Comparison of ENCODE assay signal across 9 cellular contexts in the genomic region with DNA sequence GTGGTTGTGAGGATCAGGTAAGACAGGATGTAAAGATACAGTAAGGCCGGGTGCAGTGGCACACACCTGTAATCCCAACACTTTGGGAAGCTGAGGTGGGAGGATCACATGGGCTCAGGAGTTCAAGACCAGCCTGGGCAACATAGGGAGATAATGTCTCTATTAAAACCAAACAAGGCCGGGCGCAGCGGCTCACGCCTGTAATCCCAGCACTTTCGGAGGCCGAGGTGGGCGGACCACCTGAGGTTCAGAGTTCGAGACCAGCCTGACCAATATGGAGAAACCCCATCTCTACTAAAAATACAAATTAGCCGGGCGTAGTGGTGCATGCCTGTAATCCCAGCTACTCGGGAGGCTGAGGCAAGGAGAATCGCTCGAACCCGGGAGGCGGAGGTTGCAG. TPM values are rescaled to one million over a fixed set of nuclear protein-coding genes. Genes with fewer than 3 reads are reported as not detected.
DNase-seq lines count a peak whose midpoint lies in the region; ATAC-seq and TF ChIP-seq lines count a peak whose summit lies in the region.
"Not testable (repeated sequence)": the region's sequence is repeated elsewhere in the genome, so short reads cannot be mapped to it uniquely, and the experiment has no call there.
"Had no signal": no experiment of that assay in that cellular context is flagged by ENCODE, and none has a peak within 500 bp of the region (broad histone marks: within the 10 kb centered on the region; RNA-seq: fewer than 3 reads in every experiment).

No MANE protein-coding gene starts in this region.

- not testable (repeated sequence) for ATAC-seq in Right ventricle myocardium inferior

- not testable (repeated sequence) for H3K9me3 ChIP-seq in BLaER1; H9 (ENCODE audit: control insufficient read depth, low read depth, low read length); esophagus muscularis mucosa; muscle layer of colon (ENCODE audit: low read length); sigmoid colon; subcutaneous abdominal adipose tissue (ENCODE audit: control insufficient read depth in 5 of 5, low read length in 5 of 5); transverse colon

- not testable (repeated sequence) for H4K91ac ChIP-seq in H9 (ENCODE audit: insufficient read length, low read depth, low read length)

- H2BK5ac ChIP-seq in H9 (ENCODE audit: insufficient read length, low read length), result not testable (repeated sequence)

- not testable (repeated sequence) for TF ChIP-seq CTCF in H9 (conservative IDR thresholded peaks at IDR 0.05); esophagus muscularis mucosa (IDR thresholded peaks at IDR 0.05); sigmoid colon (IDR thresholded peaks at IDR 0.05); transverse colon (IDR thresholded peaks at IDR 0.05)

- not testable (repeated sequence) for H2AK5ac ChIP-seq in H9 (ENCODE audit: insufficient read length, low read length)

- H4K20me1 ChIP-seq in BLaER1; H9 (ENCODE audit: control insufficient read depth, insufficient read depth, insufficient read length): not testable (repeated sequence)

- H3T11ph ChIP-seq in H9 (ENCODE audit: low read length), result not testable (repeated sequence)

- not testable (repeated sequence) for H3K18ac ChIP-seq in H9 (ENCODE audit: insufficient read length, low read depth, low read length)

- H3K4me2 ChIP-seq in BLaER1, result peak overlapping the region; percentile 88
- H3K4me2 ChIP-seq in H9 (ENCODE audit: insufficient read depth, insufficient read length, low read length), result not testable (repeated sequence)

- not testable (repeated sequence) for H3K9ac ChIP-seq in BLaER1; H9 (ENCODE audit: extremely low read depth, insufficient read length, low read length); subcutaneous abdominal adipose tissue (ENCODE audit: low read length in 5 of 5)
- H3K9ac ChIP-seq in muscle layer of colon (ENCODE audit: low read length), result peak overlapping the region; percentile 6

- H3K79me2 ChIP-seq in H9 (ENCODE audit: insufficient read depth, low read length), result not testable (repeated sequence)

- not testable (repeated sequence) for H3K4ac ChIP-seq in H9 (ENCODE audit: low read depth, low read length)

- H3K56ac ChIP-seq in H9 (ENCODE audit: insufficient read length, low read depth, low read length), result not testable (repeated sequence)

- WGBS in H9 (ENCODE audit: extremely low coverage, insufficient read length, low lambda C conversion rate), result no CpG with 5 or more reads among the region's 16 CpGs
- WGBS in esophagus muscularis mucosa, result 89% methylated on average over 16 of the region's 16 CpGs
- WGBS in sigmoid colon, 2 donors, result 93 to 96% methylated on average over 16 of the region's 16 CpGs
- WGBS in transverse colon (ENCODE audit: low coverage in 1 of 2), 2 donors, result 90 to 92% methylated on average over 4 to 16 of the region's 16 CpGs

- H3K36me3 Mint-ChIP-seq in H9 (ENCODE audit: insufficient read depth in 1 of 3, low read depth in 3 of 3), result peaks cover 43 to 77% (median 52%) of the 10 kb centered on the region in 3 experiments

- not testable (repeated sequence) for H2BK15ac ChIP-seq in H9 (ENCODE audit: low read depth, low read length)

- H3K79me1 ChIP-seq in H9 (ENCODE audit: insufficient read depth, low read depth, low read length, poor library complexity, severe bottlenecking), result not testable (repeated sequence)

- not testable (repeated sequence) for H4K8ac ChIP-seq in H9 (replicated peaks; ENCODE audit: insufficient read length, low read depth, low read length)

- not testable (repeated sequence) for H4K5ac ChIP-seq in H9 (ENCODE audit: insufficient read length, low read depth, low read length)

- H2BK120ac ChIP-seq in H9 (ENCODE audit: low read depth, low read length, poor library complexity, severe bottlenecking), result not testable (repeated sequence)

- H3K4me3 ChIP-seq in BLaER1; esophagus muscularis mucosa; muscle layer of colon (ENCODE audit: low read depth in 1 of 2, low read length in 2 of 2); sigmoid colon; subcutaneous abdominal adipose tissue (ENCODE audit: low read depth in 1 of 5, low read length in 5 of 5); transverse colon: not testable (repeated sequence)

- not testable (repeated sequence) for H3K23ac ChIP-seq in H9 (ENCODE audit: insufficient read length, low read depth, low read length)

- not testable (repeated sequence) for H3K14ac ChIP-seq in H9 (ENCODE audit: insufficient read depth, low read length)

- H3K36me3 ChIP-seq in BLaER1; esophagus muscularis mucosa; muscle layer of colon (ENCODE audit: insufficient read depth, low read length); subcutaneous abdominal adipose tissue (ENCODE audit: control insufficient read depth in 5 of 5, insufficient read depth in 5 of 5, low read length in 5 of 5); transverse colon: not testable (repeated sequence)
- H3K36me3 ChIP-seq in sigmoid colon, result peaks cover 0 to 16% (median 0%) of the 10 kb centered on the region in 4 donors

- H3K27ac ChIP-seq in BLaER1; H9 (ENCODE audit: insufficient read length, low read depth, low read length): not testable (repeated sequence)
- H3K27ac ChIP-seq in esophagus muscularis mucosa (replicated peaks in 1 of 4), result peak overlapping the region; percentile 86 to 93 (median 90)
- peak overlapping the region; percentile 97 for H3K27ac ChIP-seq in muscle layer of colon (ENCODE audit: low read depth, low read length)
- peak overlapping the region; percentile 88 to 93 (median 90) for H3K27ac ChIP-seq in sigmoid colon
- peak overlapping the region; percentile 50 for H3K27ac ChIP-seq in subcutaneous abdominal adipose tissue (ENCODE audit: low read depth, low read length)
- H3K27ac ChIP-seq in transverse colon, result peak overlapping the region; percentile 81 to 93 (median 86)

- H3K4me1 Mint-ChIP-seq in H9, result not testable (repeated sequence)

- not testable (repeated sequence) for H3K23me2 ChIP-seq in H9 (ENCODE audit: insufficient read length, low read depth, low read length, poor library complexity, severe bottlenecking)

- not testable (repeated sequence) for H3K27me3 Mint-ChIP-seq in H9 (ENCODE audit: low read depth)

- H2BK20ac ChIP-seq in H9 (ENCODE audit: low read depth, low read length, poor library complexity, severe bottlenecking), result not testable (repeated sequence)

- H2AFZ ChIP-seq in H9 (ENCODE audit: low read length), result not testable (repeated sequence)

- H3K9me3 Mint-ChIP-seq in H9, result not testable (repeated sequence)

- DNase-seq in H9; esophagus muscularis mucosa (ENCODE audit: extremely low spot score); sigmoid colon; transverse colon: not testable (repeated sequence)
- DNase-seq in Right ventricle myocardium inferior (ENCODE audit: missing footprints), result peak; percentile 43

- peak overlapping the region in 2 of 3 experiments; percentile 37 to 72; a peak in 3 of 7 replicates for H3K27ac Mint-ChIP-seq in H9

- H2BK12ac ChIP-seq in H9 (ENCODE audit: insufficient read length, low read depth, low read length), result not testable (repeated sequence)

- not testable (repeated sequence) for TF ChIP-seq POLR2A in esophagus muscularis mucosa (IDR thresholded peaks at IDR 0.05; ENCODE audit: low read depth); sigmoid colon (IDR thresholded peaks at IDR 0.05); transverse colon (IDR thresholded peaks at IDR 0.05)

- not testable (repeated sequence) for TF ChIP-seq EP300 in esophagus muscularis mucosa (IDR thresholded peaks at IDR 0.05); sigmoid colon (IDR thresholded peaks at IDR 0.05); transverse colon (IDR thresholded peaks at IDR 0.05; ENCODE audit: low read depth)

- H3K4me3 Mint-ChIP-seq in H9, result not testable (repeated sequence)

- intact Hi-C loops in esophagus muscularis mucosa (cut with DNase I) (loop anchor here (2.0 kb wide), 2 partner anchors 33 to 69 kb away; a partner anchor contains a TSS), Right ventricle myocardium inferior (cut with DNase I) (loop anchor here (2.0 to 5.0 kb wide), 2 partner anchors 36 to 69 kb away; a partner anchor contains a TSS), sigmoid colon (cut with DNase I) (loop anchor here (5.0 kb wide), 1 partner anchor 36 kb away; a partner anchor contains a TSS), transverse colon (cut with DNase I; ENCODE audit: low total_unique reads) (loop anchor here (2.0 kb wide), 2 partner anchors 33 to 67 kb away; a partner anchor contains a TSS)

- H3K4me1 ChIP-seq in BLaER1 (peaks cover 85% of the 10 kb centered on the region), esophagus muscularis mucosa (peaks cover 61 to 87% (median 80%) of the 10 kb centered on the region in 4 donors), muscle layer of colon (ENCODE audit: insufficient read depth, low read length) (peaks cover 63% of the 10 kb centered on the region), sigmoid colon (peaks cover 0 to 82% (median 66%) of the 10 kb centered on the region in 4 donors), subcutaneous abdominal adipose tissue (ENCODE audit: control insufficient read depth in 5 of 5, insufficient read depth in 5 of 5, low read length in 5 of 5) (peaks cover 2 to 21% (median 16%) of the 10 kb centered on the region in 5 donors), transverse colon (peaks cover 10 to 43% (median 25%) of the 10 kb centered on the region in 4 donors)
- H3K4me1 ChIP-seq in H9 (ENCODE audit: insufficient read depth, low read length), result not testable (repeated sequence)

- H3K27me3 ChIP-seq in BLaER1; H9 (ENCODE audit: insufficient read depth, low read length); esophagus muscularis mucosa; muscle layer of colon (ENCODE audit: control insufficient read depth in 1 of 2, insufficient read depth in 2 of 2, low read length in 2 of 2); sigmoid colon; subcutaneous abdominal adipose tissue (ENCODE audit: control insufficient read depth in 5 of 5, insufficient read depth in 4 of 5, low read length in 5 of 5); transverse colon: not testable (repeated sequence)

- in situ Hi-C loops in transverse colon (cut with MboI; ENCODE audit: low pct_ligation_motif_present in 1 of 4, low pct_unique_long_range_greater_than_20kb in 1 of 4, low sequenced_read_pairs in 3 of 4), result loop anchor here in 2 of 4 donors (10.0 to 25.0 kb wide), 2 partner anchors 63 to 171 kb away; a partner anchor contains a TSS

RNA-seq across cellular contexts. Expression of a gene that starts 33.7 kb away (rescaled TPM):
- 181 and 185 TPM in 2 replicates for total RNA-seq in H9 (2021)
- total RNA-seq in esophagus muscularis mucosa, result 10 to 100 TPM; 27.2 to 64.1 (median 45.4) TPM
- 255 TPM for total RNA-seq in Right ventricle myocardium inferior
- total RNA-seq in sigmoid colon, result 10 to 100 TPM; 22.1 to 58.2 (median 23.6) TPM
- polyA plus RNA-seq in sigmoid colon, result 1 to 10 TPM in 2 of 3 donors, under 1 TPM in 1; 0.69 to 7.3 (median 4.8) TPM
- 10 to 100 TPM in 2 of 4 donors, 1 to 10 TPM in 2; 4.4 to 27.7 (median 11.5) TPM for total RNA-seq in transverse colon
- total RNA-seq: CD4-positive, alpha-beta memory T cell had no signal
- polyA plus RNA-seq: CD4-positive, alpha-beta memory T cell had no signal
